In the genomic region with DNA sequence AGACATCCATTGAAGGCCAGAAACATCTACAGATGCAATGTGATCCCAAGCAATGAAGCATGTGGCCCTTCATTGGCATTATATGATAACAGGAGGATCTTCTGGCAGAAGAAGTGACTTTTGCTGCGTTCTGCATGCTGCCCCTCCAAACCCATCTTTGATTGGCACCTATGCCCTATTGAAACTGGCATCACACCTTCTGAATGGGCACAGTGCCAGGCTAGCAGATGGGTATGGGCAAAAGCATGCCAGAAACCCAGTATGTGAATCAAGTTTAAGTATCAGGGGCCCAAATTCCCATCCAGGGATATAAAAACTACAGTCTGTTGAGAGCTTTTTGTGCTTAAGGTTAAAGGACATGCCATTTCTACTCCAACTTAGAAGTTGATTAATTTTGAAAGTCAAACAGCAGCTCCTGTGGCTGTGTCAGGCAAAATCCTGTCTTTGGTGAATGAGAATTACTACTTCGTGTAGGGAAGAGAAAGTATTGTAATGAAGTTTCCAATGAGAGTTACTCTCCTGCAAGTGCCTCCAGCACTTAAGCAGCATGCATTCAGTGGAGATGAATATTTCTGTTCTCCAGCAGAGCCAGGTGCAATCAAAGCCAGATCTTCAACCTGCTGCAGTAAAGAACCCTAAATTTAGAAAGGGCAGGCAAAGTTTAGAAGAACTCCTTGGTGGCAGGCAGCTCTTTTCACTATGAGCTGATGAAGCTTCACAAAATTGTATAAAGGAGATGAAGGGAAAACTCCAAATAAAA, we compare ENCODE assay signal across 21 cellular contexts. TPM values are rescaled to one million over a fixed set of nuclear protein-coding genes. Genes with fewer than 3 reads are reported as not detected.
DNase-seq lines count a peak whose midpoint lies in the region; ATAC-seq lines count a peak whose summit lies in the region.
"Had no signal": no experiment of that assay in that cellular context is flagged by ENCODE, and none has a peak within 500 bp of the region (broad histone marks: within the 10 kb centered on the region; RNA-seq: fewer than 3 reads in every experiment).

No MANE protein-coding gene starts in this region.

- ATAC-seq in Right ventricle myocardium superior (ENCODE audit: poor library complexity) = peak; percentile 25
- ATAC-seq in HG02885 (IDR thresholded peaks at IDR 0.05; ENCODE audit: poor library complexity, unreplicated experiment) = peak; percentile 38
- ATAC-seq in HG03039 (IDR thresholded peaks at IDR 0.05; ENCODE audit: unreplicated experiment) = no peak
- ATAC-seq: naive thymus-derived CD8-positive, alpha-beta T cell had no signal

- intact Hi-C loops in Right ventricle myocardium superior (cut with DNase I) = no loop called here
- intact Hi-C loops in cardiac septum (cut with DNase I) = no loop called here

- DNase-seq in Right ventricle myocardium superior (no peak), cardiac septum (ENCODE audit: low spot score) (no peak), NCI-H69 (lab: John Stamatoyannopoulos, UW) (peak; percentile 74), NCI-H1436 (lab: John Stamatoyannopoulos, UW) (no peak)
- no peak for DNase-seq in activated CD8-positive, alpha-beta memory T cell treated with anti-CD3 and anti-CD28 coated beads, Interleukin-2, amount 50 U/mL, for 4 hours
- DNase-seq: ACHN; activated CD4-positive, alpha-beta T cell treated with anti-CD3 and anti-CD28 coated beads, Interleukin-2, amount 50 U/mL, for 48 hours; activated CD4-positive, CD25-positive, alpha-beta regulatory T cell; activated CD8-positive, alpha-beta memory T cell treated with anti-CD3 and anti-CD28 coated beads, Interleukin-2, amount 50 U/mL, for 48 hours; activated naive CD8-positive, alpha-beta T cell treated with anti-CD3 and anti-CD28 coated beads for 36 hours; Caco-2; dorsolateral prefrontal cortex; midbrain; naive thymus-derived CD8-positive, alpha-beta T cell; NCI-H1417; occipital lobe; SHP77; T-helper 9 cell; upper lobe of left lung had no signal

RNA-seq across cellular contexts. Expression of a gene that starts 8.6 kb away (rescaled TPM):
- total RNA-seq in Right ventricle myocardium superior (30.9 TPM), cardiac septum (20.0 TPM)
